Comparison of ENCODE assay signal across 2 cellular contexts in genomic region chr6:107009499-107009898, GRCh38.
A peak's percentile ranks its signal among the peaks of the same experiment; 100 is the strongest.
TF ChIP-seq lines count a peak whose summit lies in the region.

No MANE protein-coding gene starts in this region.

TF ChIP-seq in HepG2, 621 proteins besides CTCF, POLR2A, EP300 and RAD21:
- TF ChIP-seq PPARG (CRISPR knock-in tag; conservative IDR thresholded peaks at IDR 0.05) (peak; percentile 79), ZNF562 (CRISPR knock-in tag; IDR thresholded peaks at IDR 0.05; ENCODE audit: borderline replicate concordance) (no peak), ZNF652 (CRISPR knock-in tag; IDR thresholded peaks at IDR 0.05; ENCODE audit: borderline replicate concordance, low read depth) (0 out of 2 replicates have a peak, but pooled peaks have one; percentile 62), ETV6 (CRISPR knock-in tag; conservative IDR thresholded peaks at IDR 0.05) (no peak), EHMT2 (IDR thresholded peaks at IDR 0.05; ENCODE audit: borderline replicate concordance, low read depth, low read length) (peak; percentile 57), HMG20A (CRISPR knock-in tag; IDR thresholded peaks at IDR 0.05; ENCODE audit: borderline replicate concordance) (no peak), RFX3 (CRISPR knock-in tag; IDR thresholded peaks at IDR 0.05) (no peak), HNF4A (CRISPR knock-in tag; IDR thresholded peaks at IDR 0.05) (peak; percentile 41; the same call in 1 of the 2 replicates), ZNF205 (CRISPR knock-in tag; IDR thresholded peaks at IDR 0.05) (no peak)

TF ChIP-seq in K562, 482 proteins besides CTCF, POLR2A, EP300 and RAD21:
- TF ChIP-seq ELK3 (CRISPR knock-in tag; IDR thresholded peaks at IDR 0.05) (no peak), CEBPZ (IDR thresholded peaks at IDR 0.05; ENCODE audit: borderline replicate concordance, low read depth, low read length) (no peak), HNRNPUL1 (IDR thresholded peaks at IDR 0.05; ENCODE audit: low read length) (no peak), ZBTB40 (IDR thresholded peaks at IDR 0.05) (no peak), ZBTB40 (CRISPR knock-in tag; IDR thresholded peaks at IDR 0.05) (no peak), POLR2B (IDR thresholded peaks at IDR 0.05; ENCODE audit: low read depth, partially characterized antibody) (no peak), CUX1 (CRISPR knock-in tag; IDR thresholded peaks at IDR 0.05) (no peak), PRDM10 (IDR thresholded peaks at IDR 0.05; ENCODE audit: partially characterized antibody) (no peak), YBX1 (IDR thresholded peaks at IDR 0.05) (no peak), SRSF9 (IDR thresholded peaks at IDR 0.05; ENCODE audit: borderline replicate concordance, low read depth, low read length) (no peak), RBM25 (IDR thresholded peaks at IDR 0.05; ENCODE audit: low read depth, low read length, severe bottlenecking) (no peak), ZNF699 (CRISPR knock-in tag; IDR thresholded peaks at IDR 0.05; ENCODE audit: insufficient replicate concordance) (no peak), TRIM28 (IDR thresholded peaks at IDR 0.05) (no peak), ZNF197 (CRISPR knock-in tag; IDR thresholded peaks at IDR 0.05; ENCODE audit: low read depth) (no peak), SP1 (CRISPR knock-in tag; IDR thresholded peaks at IDR 0.05) (no peak), FOXP1 (CRISPR knock-in tag; IDR thresholded peaks at IDR 0.05) (no peak), PHF21A (IDR thresholded peaks at IDR 0.05; ENCODE audit: borderline replicate concordance, low read depth) (no peak), ZNF445 (CRISPR knock-in tag; IDR thresholded peaks at IDR 0.05; ENCODE audit: low read depth) (no peak)
